Comparison of ENCODE assay signal across 1 cellular context in the genomic region with DNA sequence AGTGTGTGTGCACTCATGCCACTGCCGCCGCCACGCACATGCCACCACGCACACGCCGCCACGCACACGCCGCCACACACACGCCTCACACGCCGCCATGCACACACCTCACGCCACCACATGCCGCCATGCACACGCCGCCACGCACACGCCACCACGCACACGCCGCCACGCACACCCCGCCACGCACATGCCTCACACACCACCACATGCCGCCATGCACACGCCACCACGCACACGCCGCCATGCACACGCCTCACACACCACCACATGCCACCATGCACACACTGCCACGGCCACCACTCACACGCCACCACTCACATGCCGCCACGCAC.
TF ChIP-seq lines count a peak whose summit lies in the region.

No MANE protein-coding gene starts in this region.

TF ChIP-seq in GM12878, 131 proteins besides CTCF, POLR2A, EP300 and RAD21:
- TF ChIP-seq SRF (IDR thresholded peaks at IDR 0.05; ENCODE audit: low read depth in 2 of 2, low read length in 2 of 2) (0 out of 4 replicates have a peak, but pooled peaks of 1 of the 2 experiments have one; percentile 7), RB1 (IDR thresholded peaks at IDR 0.05; ENCODE audit: borderline replicate concordance) (no peak)
